ENCODE assay signal across 8 cellular contexts in the genomic region with DNA sequence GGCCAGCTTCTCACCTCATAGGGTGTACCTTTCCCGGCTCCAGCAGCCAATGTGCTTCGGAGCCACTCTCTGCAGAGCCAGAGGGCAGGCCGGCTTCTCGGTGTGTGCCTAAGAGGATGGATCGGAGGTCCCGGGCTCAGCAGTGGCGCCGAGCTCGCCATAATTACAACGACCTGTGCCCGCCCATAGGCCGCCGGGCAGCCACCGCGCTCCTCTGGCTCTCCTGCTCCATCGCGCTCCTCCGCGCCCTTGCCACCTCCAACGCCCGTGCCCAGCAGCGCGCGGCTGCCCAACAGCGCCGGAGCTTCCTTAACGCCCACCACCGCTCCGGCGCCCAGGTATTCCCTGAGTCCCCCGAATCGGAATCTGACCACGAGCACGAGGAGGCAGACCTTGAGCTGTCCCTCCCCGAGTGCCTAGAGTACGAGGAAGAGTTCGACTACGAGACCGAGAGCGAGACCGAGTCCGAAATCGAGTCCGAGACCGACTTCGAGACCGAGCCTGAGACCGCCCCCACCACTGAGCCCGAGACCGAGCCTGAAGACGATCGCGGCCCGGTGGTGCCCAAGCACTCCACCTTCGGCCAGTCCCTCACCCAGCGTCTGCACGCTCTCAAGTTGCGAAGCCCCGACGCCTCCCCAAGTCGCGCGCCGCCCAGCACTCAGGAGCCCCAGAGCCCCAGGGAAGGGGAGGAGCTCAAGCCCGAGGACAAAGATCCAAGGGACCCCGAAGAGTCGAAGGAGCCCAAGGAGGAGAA. TPM values are rescaled to one million over a fixed set of nuclear protein-coding genes. Genes with fewer than 3 reads are reported as not detected.
DNase-seq lines count a peak whose midpoint lies in the region; ATAC-seq and TF ChIP-seq lines count a peak whose summit lies in the region.
"Had no signal": no experiment of that assay in that cellular context is flagged by ENCODE, and none has a peak within 500 bp of the region (broad histone marks: within the 10 kb centered on the region; RNA-seq: fewer than 3 reads in every experiment).

No MANE protein-coding gene starts in this region.

- in situ Hi-C loops in GM23248 (cut with MboI) = loop anchor here (25.0 kb wide), 2 partner anchors 353 to 603 kb away; a partner anchor contains a TSS

- H3K9me3 ChIP-seq in GM23248 (ENCODE audit: low read depth) = no peaks in the 10 kb centered on the region
- H3K9me3 ChIP-seq in Loucy (ENCODE audit: insufficient read depth, low read depth, low read length) = no peaks in the 10 kb centered on the region
- no peaks in the 10 kb centered on the region for H3K9me3 ChIP-seq in osteoblast (ENCODE audit: low read depth, low read length)

- WGBS in GM23248 (ENCODE audit: low coverage in 1 of 2, low lambda C conversion rate in 2 of 2, missing lambda C conversion rate in 2 of 2), 2 experiments = 41 to 63% methylated on average over 52 to 59 of the region's 67 CpGs

- ATAC-seq in HG03159 (IDR thresholded peaks at IDR 0.05; ENCODE audit: unreplicated experiment) (no peak), HG03378 (IDR thresholded peaks at IDR 0.05; ENCODE audit: unreplicated experiment) (no peak), HG03280 (IDR thresholded peaks at IDR 0.05; ENCODE audit: unreplicated experiment) (no peak)

- H3K36me3 ChIP-seq in GM23248 (ENCODE audit: low read depth) (no peaks in the 10 kb centered on the region), Loucy (ENCODE audit: insufficient read depth, low read length) (no peaks in the 10 kb centered on the region), osteoblast (ENCODE audit: insufficient read depth, low read length) (peaks cover 3% of the 10 kb centered on the region)

- no peak for DNase-seq in GM23248
- DNase-seq in coronary artery (ENCODE audit: low spot score) = no peak
- peak; percentile 58 for DNase-seq in osteoblast (ENCODE audit: insufficient read length, low spot score, missing footprints)
- DNase-seq: T1000 had no signal

- no peaks in the 10 kb centered on the region for H3K9me2 ChIP-seq in GM23248 (ENCODE audit: insufficient read depth)
- H3K9me2 ChIP-seq in Loucy (replicated peaks; ENCODE audit: low read depth, low read length) = no peaks in the 10 kb centered on the region

- peak overlapping the region; percentile 48; the same call in 1 of the 2 replicates for H3K4me3 ChIP-seq in GM23248
- H3K4me3 ChIP-seq in Loucy (ENCODE audit: low read length, poor library complexity, severe bottlenecking) = peak overlapping the region; percentile 45
- H3K4me3 ChIP-seq in coronary artery = peak overlapping the region; percentile 51
- H3K4me3 ChIP-seq in osteoblast (ENCODE audit: insufficient read depth, low read length) = peak overlapping the region; percentile 39

- H2AFZ ChIP-seq in GM23248 = no peak overlapping the region
- peak overlapping the region; percentile 71; the same call in 1 of the 2 replicates for H2AFZ ChIP-seq in Loucy (ENCODE audit: low read length)
- no peak overlapping the region for H2AFZ ChIP-seq in osteoblast (ENCODE audit: low read length)

- no peaks in the 10 kb centered on the region for H3K79me2 ChIP-seq in GM23248 (ENCODE audit: insufficient read depth)
- H3K79me2 ChIP-seq in Loucy (ENCODE audit: insufficient read depth, low read length) = no peaks in the 10 kb centered on the region
- H3K79me2 ChIP-seq in osteoblast (ENCODE audit: insufficient read depth, low read length) = no peaks in the 10 kb centered on the region

- H3K9ac ChIP-seq in GM23248 = no peak overlapping the region
- H3K9ac ChIP-seq in Loucy (ENCODE audit: low read depth, low read length, poor library complexity, severe bottlenecking) = no peak overlapping the region

- no peaks in the 10 kb centered on the region for H3K4me1 ChIP-seq in GM23248 (ENCODE audit: insufficient read depth)
- no peaks in the 10 kb centered on the region for H3K4me1 ChIP-seq in Loucy (ENCODE audit: insufficient read depth, low read length, poor library complexity, severe bottlenecking)
- no peaks in the 10 kb centered on the region for H3K4me1 ChIP-seq in osteoblast (ENCODE audit: insufficient read depth, low read length)

- no peaks in the 10 kb centered on the region for H4K20me1 ChIP-seq in GM23248 (ENCODE audit: insufficient read depth)
- H4K20me1 ChIP-seq in Loucy (ENCODE audit: insufficient read depth, low read length, poor library complexity, severe bottlenecking) = no peaks in the 10 kb centered on the region
- no peaks in the 10 kb centered on the region for H4K20me1 ChIP-seq in osteoblast (ENCODE audit: insufficient read depth, low read length)

- TF ChIP-seq CTCF in Loucy (conservative IDR thresholded peaks at IDR 0.05; ENCODE audit: low read length) = no peak
- TF ChIP-seq CTCF in coronary artery (IDR thresholded peaks at IDR 0.05) = no peak
- TF ChIP-seq CTCF in osteoblast (IDR thresholded peaks at IDR 0.05; ENCODE audit: extremely low read depth, low read depth, low read length) = no peak

- H3K27ac ChIP-seq in GM23248 (no peak overlapping the region), coronary artery (no peak overlapping the region), osteoblast (ENCODE audit: low read depth, low read length) (no peak overlapping the region)

- H3K27me3 ChIP-seq in GM23248 (replicated peaks; ENCODE audit: insufficient read depth) = peaks cover 43% of the 10 kb centered on the region
- no peaks in the 10 kb centered on the region for H3K27me3 ChIP-seq in Loucy (ENCODE audit: insufficient read depth, low read length, poor library complexity, severe bottlenecking)
- H3K27me3 ChIP-seq in osteoblast (ENCODE audit: insufficient read depth, low read length) = peaks cover 52% of the 10 kb centered on the region

- H3F3A ChIP-seq in GM23248 (ENCODE audit: insufficient read depth) (no peaks in the 10 kb centered on the region), Loucy (ENCODE audit: low read depth) (no peaks in the 10 kb centered on the region)

- H3K4me2 ChIP-seq in GM23248 (ENCODE audit: unreplicated experiment) (no peak overlapping the region), Loucy (ENCODE audit: low read depth, low read length, poor library complexity, severe bottlenecking) (peak overlapping the region; percentile 39), osteoblast (ENCODE audit: insufficient read depth, low read length) (peak overlapping the region; percentile 48)

RNA-seq across cellular contexts. Expression of a gene that starts 10.5 kb away (rescaled TPM):
- total RNA-seq in GM23248 (2014; rRNA removed; shearing (Covaris generic)) = 0.25 and 0.97 TPM in 2 replicates
- 0.77 and 1.0 TPM in 2 replicates for polyA plus RNA-seq in GM23248 (2016; fragmentation: Nextera tagmentation; extraction: Ambion mirVana)
- 0.72 and 1.5 TPM in 2 replicates for total RNA-seq in osteoblast

RNA-seq across cellular contexts. Expression of a gene that starts 12.3 kb away (rescaled TPM):
- total RNA-seq in GM23248 (2014; rRNA removed; shearing (Covaris generic)) = 804 and 904 TPM in 2 replicates
- 421 and 424 TPM in 2 replicates for polyA plus RNA-seq in GM23248 (2016; fragmentation: Nextera tagmentation; extraction: Ambion mirVana)
- 366 and 374 TPM in 2 replicates for total RNA-seq in osteoblast
